Comparison of ENCODE assay signal across 8 cellular contexts in genomic region chr10:132447446-132448247, GRCh38. TPM values are rescaled to one million over a fixed set of nuclear protein-coding genes. Genes with fewer than 3 reads are reported as not detected.
A peak's percentile ranks its signal among the peaks of the same experiment; 100 is the strongest.
DNase-seq lines count a peak whose midpoint lies in the region; ATAC-seq and TF ChIP-seq lines count a peak whose summit lies in the region.

No MANE protein-coding gene starts in this region.

- no peaks in the 10 kb centered on the region for H3K9me3 Mint-ChIP-seq in T-helper 1 cell treated with Interleukin-12 subunit alpha and Interleukin-12 subunit beta and Interleukin-4 antibody, amounts not matched to agents 30 μg/mL and 1 μg/mL, for 36 hours
- H3K9me3 Mint-ChIP-seq in mesothelial cell of epicardium, result no peaks in the 10 kb centered on the region

- H3K4me1 Mint-ChIP-seq in T-helper 1 cell treated with Interleukin-12 subunit alpha and Interleukin-12 subunit beta and Interleukin-4 antibody, amounts not matched to agents 30 μg/mL and 1 μg/mL, for 36 hours (ENCODE audit: low read depth), result peaks cover 23% of the 10 kb centered on the region
- peaks cover 43% of the 10 kb centered on the region for H3K4me1 Mint-ChIP-seq in mesothelial cell of epicardium

- H3K27me3 Mint-ChIP-seq in T-helper 1 cell treated with Interleukin-12 subunit alpha and Interleukin-12 subunit beta and Interleukin-4 antibody, amounts not matched to agents 30 μg/mL and 1 μg/mL, for 36 hours (ENCODE audit: low read depth), result no peaks in the 10 kb centered on the region
- no peaks in the 10 kb centered on the region for H3K27me3 Mint-ChIP-seq in mesothelial cell of epicardium (ENCODE audit: low read depth)

- peak overlapping the region; percentile 99 for H3K27ac Mint-ChIP-seq in T-helper 1 cell treated with Interleukin-12 subunit alpha and Interleukin-12 subunit beta and Interleukin-4 antibody, amounts not matched to agents 30 μg/mL and 1 μg/mL, for 36 hours
- peak overlapping the region; percentile 98 for H3K27ac Mint-ChIP-seq in mesothelial cell of epicardium

- POLR2A ChIA-PET in HEK293 (lab: Yijun Ruan, JAX), result interaction anchor here (1.0 kb wide), 1 partner anchor 56 kb away, joined by 3 read pairs; no protein-coding TSS in a partner anchor
- POLR2A ChIA-PET in HEK293T (lab: Yijun Ruan, JAX), result no interaction called here

- H3K9me3 ChIP-seq in HEK293 (ENCODE audit: control insufficient read depth, insufficient read depth, low read depth, low read length), result no peaks in the 10 kb centered on the region

- H3K4me3 Mint-ChIP-seq in T-helper 1 cell treated with Interleukin-12 subunit alpha and Interleukin-12 subunit beta and Interleukin-4 antibody, amounts not matched to agents 30 μg/mL and 1 μg/mL, for 36 hours, result peak overlapping the region; percentile 81
- H3K4me3 Mint-ChIP-seq in mesothelial cell of epicardium, result no peak overlapping the region

- no peak for TF ChIP-seq CTCF in HEK293 (tag by site-specific recombination; IDR thresholded peaks at IDR 0.05)
- no peak for TF ChIP-seq CTCF in mesothelial cell of epicardium (IDR thresholded peaks at IDR 0.05; ENCODE audit: unreplicated experiment)

- CTCF ChIA-PET in HEK293 (lab: Yijun Ruan, JAX), result interaction anchor here (0.7 to 1.4 kb wide), 5 partner anchors 11 to 249 kb away, joined by 3 to 4 read pairs (median 3); no protein-coding TSS in a partner anchor
- CTCF ChIA-PET in HEK293T (lab: Yijun Ruan, JAX), result no interaction called here

- DNase-seq in amniotic epithelial cell (ENCODE audit: low read depth), result peak; percentile 94
- no peak for DNase-seq in mesothelial cell of epicardium (ENCODE audit: low spot score in 2 of 2, unreplicated experiment in 2 of 2)
- DNase-seq in stimulated activated CD8-positive, alpha-beta memory T cell treated with anti-CD3 and anti-CD28 coated beads, Interleukin-7, amount 100 ng/mL, for 24 hours (ENCODE audit: low read depth), result peak; percentile 48
- DNase-seq in HEK293T (ENCODE audit: extremely low spot score), result no peak

- H3K36me3 Mint-ChIP-seq in T-helper 1 cell treated with Interleukin-12 subunit alpha and Interleukin-12 subunit beta and Interleukin-4 antibody, amounts not matched to agents 30 μg/mL and 1 μg/mL, for 36 hours (ENCODE audit: low read depth), result no peaks in the 10 kb centered on the region
- no peaks in the 10 kb centered on the region for H3K36me3 Mint-ChIP-seq in mesothelial cell of epicardium

- no peaks in the 10 kb centered on the region for H3K36me3 ChIP-seq in HEK293 (ENCODE audit: control insufficient read depth in 2 of 2, insufficient read depth in 1 of 2, low read length in 2 of 2)

- peaks cover 14% of the 10 kb centered on the region for H3K4me1 ChIP-seq in HEK293 (ENCODE audit: control insufficient read depth, insufficient read depth, low read length)

- H3K27ac ChIP-seq in HEK293 (ENCODE audit: extremely low read depth, low read depth, low read length), result peak overlapping the region; percentile 0; the same call in 1 of the 2 replicates

- H3K4me3 ChIP-seq in HEK293 (ENCODE audit: low read depth, low read length), result no peak overlapping the region

- ATAC-seq in GM21737 (IDR thresholded peaks at IDR 0.05; ENCODE audit: unreplicated experiment) (no peak), HG03469 (IDR thresholded peaks at IDR 0.05; ENCODE audit: unreplicated experiment) (no peak)

TF ChIP-seq in HEK293, 187 proteins besides CTCF, POLR2A, EP300 and RAD21:
- TF ChIP-seq SCRT2 (tag by site-specific recombination; IDR thresholded peaks at IDR 0.05), result no peak
- TF ChIP-seq HIC1 (tag by site-specific recombination; IDR thresholded peaks at IDR 0.05), result no peak
- peak; percentile 68 for TF ChIP-seq KLF1 (tag by site-specific recombination; IDR thresholded peaks at IDR 0.05)
- 0 out of 2 replicates have a peak, but pooled peaks have one; percentile 16 for TF ChIP-seq PATZ1 (tag by site-specific recombination; IDR thresholded peaks at IDR 0.05)
- TF ChIP-seq KLF8 (tag by site-specific recombination; IDR thresholded peaks at IDR 0.05), result no peak
- no peak for TF ChIP-seq ZNF571 (tag by site-specific recombination; IDR thresholded peaks at IDR 0.05)
- TF ChIP-seq ZNF426 (tag by site-specific recombination; IDR thresholded peaks at IDR 0.05), result no peak
- TF ChIP-seq ZBTB8A (tag by site-specific recombination; IDR thresholded peaks at IDR 0.05), result 0 out of 2 replicates have a peak, but pooled peaks have one; percentile 2

TF ChIP-seq in HEK293T, 16 proteins besides CTCF, POLR2A, EP300 and RAD21:
- TF ChIP-seq HDGF (IDR thresholded peaks at IDR 0.05; ENCODE audit: borderline replicate concordance), result no peak

RNA-seq across cellular contexts. Expression of gene PWWP2B, which starts 50.6 kb away (rescaled TPM):
- total RNA-seq in mesothelial cell of epicardium, result 23.9 to 24.7 TPM (median 24.2 TPM) in 3 replicates

Comparison
In these comparisons a context has a peak if more than half of its experiments do, and no peak if none do; other contexts are left out.
1. DNase-seq: peak in amniotic epithelial cell (single experiment) and stimulated activated CD8-positive, alpha-beta memory T cell treated with anti-CD3 and anti-CD28 coated beads, Interleukin-7, amount 100 ng/mL, for 24 hours (single experiment); none in mesothelial cell of epicardium (0 of 2) and HEK293T (single experiment).